In genomic region chr10:71805776-71806705, GRCh38 we compare ENCODE assay signal across 9 cellular contexts. TPM values are rescaled to one million over a fixed set of nuclear protein-coding genes. Genes with fewer than 3 reads are reported as not detected.
A peak's percentile ranks its signal among the peaks of the same experiment; 100 is the strongest.
DNase-seq lines count a peak whose midpoint lies in the region; ATAC-seq and TF ChIP-seq lines count a peak whose summit lies in the region.
"Had no signal": no experiment of that assay in that cellular context is flagged by ENCODE, and none has a peak within 500 bp of the region (broad histone marks: within the 10 kb centered on the region; RNA-seq: fewer than 3 reads in every experiment).

No MANE protein-coding gene starts in this region.

- intact Hi-C loops in right cardiac atrium (cut with DNase I) = no loop called here
- intact Hi-C loops in uterus (cut with DNase I; ENCODE audit: low total_unique reads) = no loop called here
- intact Hi-C loops in breast epithelium (cut with DNase I; ENCODE audit: low total_unique reads) = no loop called here

- no peaks in the 10 kb centered on the region for H3K4me1 ChIP-seq in right cardiac atrium (ENCODE audit: control insufficient read depth, insufficient read depth, low read length)
- peaks cover 19 to 24% of the 10 kb centered on the region in 2 experiments for H3K4me1 ChIP-seq in neutrophil (ENCODE audit: control insufficient read depth in 1 of 2, insufficient read depth in 1 of 2, low read depth in 1 of 2, low read length in 1 of 2)
- no peaks in the 10 kb centered on the region for H3K4me1 ChIP-seq in uterus
- H3K4me1 ChIP-seq in breast epithelium = no peaks in the 10 kb centered on the region

- H3K4me3 ChIP-seq in right cardiac atrium (ENCODE audit: low read length) (no peak overlapping the region), neutrophil (ENCODE audit: low read depth in 1 of 2, low read length in 1 of 2) (peak overlapping the region in 1 of 2 experiments; percentile 17), uterus (no peak overlapping the region), breast epithelium (no peak overlapping the region)

- no peak overlapping the region for H3K27ac ChIP-seq in right cardiac atrium (ENCODE audit: low read length)
- H3K27ac ChIP-seq in neutrophil = peak overlapping the region; percentile 25
- H3K27ac ChIP-seq in uterus = no peak overlapping the region
- no peak overlapping the region for H3K27ac ChIP-seq in breast epithelium

- DNase-seq in DMS53 treated with DMSO at 0.1 percent for 48 hours (lab: John Stamatoyannopoulos, UW; ENCODE audit: unreplicated experiment) (peak; percentile 95), RPMI7951 (ENCODE audit: low read depth) (peak; percentile 6), right cardiac atrium (peak in 1 of 3 donors; percentile 72), GM13977 (ENCODE audit: low spot score) (no peak), uterus (no peak), NCI-H187 treated with DMSO at 0.1 percent for 48 hours (lab: John Stamatoyannopoulos, UW) (no peak), breast epithelium (ENCODE audit: low spot score in 2 of 2) (no peak)
- DNase-seq: NCI-H2081 had no signal

- H3K36me3 ChIP-seq in neutrophil (peaks cover 12% of the 10 kb centered on the region), uterus (no peaks in the 10 kb centered on the region), breast epithelium (no peaks in the 10 kb centered on the region)

- H3K27me3 ChIP-seq in right cardiac atrium (ENCODE audit: control insufficient read depth, insufficient read depth) (no peaks in the 10 kb centered on the region), neutrophil (peaks cover 7% of the 10 kb centered on the region), uterus (no peaks in the 10 kb centered on the region), breast epithelium (no peaks in the 10 kb centered on the region)

- TF ChIP-seq CTCF in neutrophil (IDR thresholded peaks at IDR 0.05) (no peak), GM13977 (IDR thresholded peaks at IDR 0.05; ENCODE audit: extremely low read depth, insufficient read depth, missing control alignments) (no peak), uterus (IDR thresholded peaks at IDR 0.05) (no peak), breast epithelium (IDR thresholded peaks at IDR 0.05) (no peak)

- in situ Hi-C loops in GM13977 (cut with MboI; ENCODE audit: low pct_unique_long_range_greater_than_20kb, low sequenced_read_pairs, unreplicated experiment) = no loop called here

- no peak for TF ChIP-seq POLR2A in uterus (IDR thresholded peaks at IDR 0.05)
- TF ChIP-seq POLR2A in breast epithelium (IDR thresholded peaks at IDR 0.05) = no peak

- ATAC-seq in right cardiac atrium = peak; percentile 55 to 80

- WGBS in right cardiac atrium = 40% methylated on average over 41 of the region's 41 CpGs

- H3K9me3 ChIP-seq in right cardiac atrium (ENCODE audit: control insufficient read depth, low read length) (no peaks in the 10 kb centered on the region), neutrophil (no peaks in the 10 kb centered on the region), uterus (no peaks in the 10 kb centered on the region), breast epithelium (no peaks in the 10 kb centered on the region)

RNA-seq across cellular contexts. Expression of gene VSIR, which starts 32.7 kb away (rescaled TPM):
- total RNA-seq in RPMI7951 (2014; rRNA removed; shearing (Covaris generic)) = 1.6 and 1.7 TPM in 2 replicates
- total RNA-seq in right cardiac atrium (10 to 100 TPM; 29.3 to 55.1 (median 34.4) TPM), uterus (100 to 1,000 TPM in 1 of 4 donors, 10 to 100 TPM in 3; 18.9 to 127 (median 36.7) TPM), breast epithelium (10 to 100 TPM; 33.4 to 58.7 (median 34.7) TPM)
- 36.8 TPM for polyA plus RNA-seq in right cardiac atrium

RNA-seq across cellular contexts. Expression of gene PSAP, which starts 45.0 kb away (rescaled TPM):
- 304 and 324 TPM in 2 replicates for total RNA-seq in RPMI7951 (2014; rRNA removed; shearing (Covaris generic))
- total RNA-seq in right cardiac atrium (1,000 to 10,000 TPM; 1,345 to 1,678 (median 1,522) TPM), uterus (100 to 1,000 TPM; 603 to 903 (median 759) TPM), breast epithelium (1,000 to 10,000 TPM in 1 of 3 donors, 100 to 1,000 TPM in 2; 623 to 1,873 (median 945) TPM)
- polyA plus RNA-seq in right cardiac atrium = 897 TPM

Comparison
In these comparisons a context has a peak if more than half of its experiments do, and no peak if none do; other contexts are left out.
1. DNase-seq: peak in DMS53 treated with DMSO at 0.1 percent for 48 hours (single experiment) and RPMI7951 (single experiment); none in GM13977 (single experiment), uterus (0 of 2), NCI-H187 treated with DMSO at 0.1 percent for 48 hours (single experiment) and breast epithelium (0 of 2).